1 cellular context compared by ENCODE assay signal in genomic region chr21:38859852-38860251, GRCh38.
TF ChIP-seq lines count a peak whose summit lies in the region.

No MANE protein-coding gene starts in this region.

TF ChIP-seq in IMR-90, 13 proteins besides CTCF, POLR2A, EP300 and RAD21 (continued from another document):
- TF ChIP-seq, protein P1, sequence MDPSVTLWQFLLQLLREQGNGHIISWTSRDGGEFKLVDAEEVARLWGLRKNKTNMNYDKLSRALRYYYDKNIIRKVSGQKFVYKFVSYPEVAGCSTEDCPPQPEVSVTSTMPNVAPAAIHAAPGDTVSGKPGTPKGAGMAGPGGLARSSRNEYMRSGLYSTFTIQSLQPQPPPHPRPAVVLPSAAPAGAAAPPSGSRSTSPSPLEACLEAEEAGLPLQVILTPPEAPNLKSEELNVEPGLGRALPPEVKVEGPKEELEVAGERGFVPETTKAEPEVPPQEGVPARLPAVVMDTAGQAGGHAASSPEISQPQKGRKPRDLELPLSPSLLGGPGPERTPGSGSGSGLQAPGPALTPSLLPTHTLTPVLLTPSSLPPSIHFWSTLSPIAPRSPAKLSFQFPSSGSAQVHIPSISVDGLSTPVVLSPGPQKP (IDR thresholded peaks at IDR 0.05; ENCODE audit: borderline replicate concordance, low read depth, low read length), result no peak
- TF ChIP-seq RFX5 (IDR thresholded peaks at IDR 0.05; ENCODE audit: low read depth, low read length) (no peak), RCOR1 (IDR thresholded peaks at IDR 0.05; ENCODE audit: insufficient replicate concordance, low read length) (no peak), BHLHE40 (IDR thresholded peaks at IDR 0.05; ENCODE audit: low read depth, low read length) (no peak), FOS (IDR thresholded peaks at IDR 0.05; ENCODE audit: low read depth, low read length) (no peak)
